In the genomic region with DNA sequence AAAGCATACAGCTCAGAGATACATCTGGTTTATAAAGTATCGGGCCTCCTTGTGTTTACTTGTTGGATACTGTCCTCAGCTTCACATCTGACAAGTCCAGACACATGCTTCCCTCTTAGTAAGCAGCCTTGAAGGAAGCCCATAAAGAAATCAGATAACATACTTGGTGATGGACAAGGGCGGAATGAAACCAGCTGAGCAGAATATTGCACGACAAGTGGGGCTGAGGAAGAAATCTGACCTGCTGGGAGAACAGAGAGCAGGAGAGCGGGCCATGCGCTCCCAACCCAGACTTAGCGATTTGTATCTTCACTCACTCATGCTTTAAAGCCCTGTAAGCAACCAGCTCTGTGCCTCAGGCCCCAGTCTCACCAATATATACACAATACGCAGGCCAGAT, we compare ENCODE assay signal across 16 cellular contexts.
"Had no signal": no experiment of that assay in that cellular context is flagged by ENCODE, and none has a peak within 500 bp of the region (broad histone marks: within the 10 kb centered on the region; RNA-seq: fewer than 3 reads in every experiment).

No MANE protein-coding gene starts in this region.

- H3K4me3 ChIP-seq: colonic mucosa, vagina had no signal

- H3K4me1 Mint-ChIP-seq: activated CD4-positive, alpha-beta T cell treated with anti-CD3 and anti-CD28 coated beads, Interleukin-2, amount 10 ng/mL, durations not matched to agents 24 days and 14 days; activated naive CD8-positive, alpha-beta T cell treated with anti-CD3 and anti-CD28 coated beads, Interleukin-2, amount 50 U/mL, for 24 hours; memory B cell; stimulated activated naive CD8-positive, alpha-beta T cell treated with anti-CD3 and anti-CD28 coated beads, Interleukin-15, amount 100 ng/mL, for 72 hours had no signal

- H3K4me3 Mint-ChIP-seq: activated CD4-positive, alpha-beta T cell treated with anti-CD3 and anti-CD28 coated beads, Interleukin-2, amount 10 ng/mL, durations not matched to agents 24 days and 14 days; activated naive CD8-positive, alpha-beta T cell treated with anti-CD3 and anti-CD28 coated beads, Interleukin-2, amount 50 U/mL, for 24 hours; activated T-helper 1 cell treated with anti-CD3 and anti-CD28 coated beads, Interleukin-12 subunit alpha, Interleukin-12 subunit beta, Interleukin-2, Interleukin-4 antibody, amounts not matched to agents 30 ng/mL and 10 ng/mL and 1 ng/mL, durations not matched to agents 14 hours and 24 hours and 36 hours; memory B cell; nephron progenitor cell; stimulated activated naive CD8-positive, alpha-beta T cell treated with anti-CD3 and anti-CD28 coated beads, Interleukin-15, amount 100 ng/mL, for 72 hours had no signal

- H3K27ac ChIP-seq: colonic mucosa, vagina, WERI-Rb-1 had no signal

- ATAC-seq: activated naive CD8-positive, alpha-beta T cell treated with anti-CD3 and anti-CD28 coated beads, Interleukin-2, amount 50 U/mL, for 24 hours; left lobe of liver; stimulated activated naive CD8-positive, alpha-beta T cell treated with anti-CD3 and anti-CD28 coated beads, Interleukin-15, amount 100 ng/mL, for 72 hours had no signal

- H3K4me1 ChIP-seq: colonic mucosa had no signal

- H3K27me3 Mint-ChIP-seq: activated naive CD8-positive, alpha-beta T cell treated with anti-CD3 and anti-CD28 coated beads, Interleukin-2, amount 50 U/mL, for 24 hours had no signal

- DNase-seq: activated CD4-positive, alpha-beta T cell treated with anti-CD3 and anti-CD28 coated beads, Interleukin-2, amount 10 ng/mL, durations not matched to agents 24 days and 14 days; activated naive CD4-positive, alpha-beta T cell; activated naive CD8-positive, alpha-beta T cell treated with anti-CD3 and anti-CD28 coated beads, Interleukin-2, amount 50 U/mL, for 24 hours; caudate nucleus; colonic mucosa; glutamatergic neuron; nephron progenitor cell; stimulated activated CD4-positive, alpha-beta T cell treated with anti-CD3 and anti-CD28 coated beads, Interleukin-15, amount 100 ng/mL, for 24 hours; stimulated activated CD4-positive, alpha-beta T cell treated with anti-CD3 and anti-CD28 coated beads, Interleukin-4, amount 100 ng/mL, for 24 hours; stimulated activated naive CD8-positive, alpha-beta T cell treated with anti-CD3 and anti-CD28 coated beads, Interleukin-15, amount 100 ng/mL, for 72 hours; T1000; WERI-Rb-1 had no signal

- H3K27me3 ChIP-seq: colonic mucosa, vagina had no signal

- H3K27ac Mint-ChIP-seq: activated CD4-positive, alpha-beta T cell treated with anti-CD3 and anti-CD28 coated beads, Interleukin-2, amount 10 ng/mL, durations not matched to agents 24 days and 14 days; activated naive CD8-positive, alpha-beta T cell treated with anti-CD3 and anti-CD28 coated beads, Interleukin-2, amount 50 U/mL, for 24 hours; activated T-helper 1 cell treated with anti-CD3 and anti-CD28 coated beads, Interleukin-12 subunit alpha, Interleukin-12 subunit beta, Interleukin-2, Interleukin-4 antibody, amounts not matched to agents 30 ng/mL and 10 ng/mL and 1 ng/mL, durations not matched to agents 14 hours and 24 hours and 36 hours; memory B cell; nephron progenitor cell; stimulated activated naive CD8-positive, alpha-beta T cell treated with anti-CD3 and anti-CD28 coated beads, Interleukin-15, amount 100 ng/mL, for 72 hours had no signal

- H3K36me3 ChIP-seq: colonic mucosa, vagina, WERI-Rb-1 had no signal

- H3K9me3 ChIP-seq: colonic mucosa, vagina had no signal

- H3K36me3 Mint-ChIP-seq: memory B cell had no signal

- H3K9me3 Mint-ChIP-seq: activated CD4-positive, alpha-beta T cell treated with anti-CD3 and anti-CD28 coated beads, Interleukin-2, amount 10 ng/mL, durations not matched to agents 24 days and 14 days; activated naive CD8-positive, alpha-beta T cell treated with anti-CD3 and anti-CD28 coated beads, Interleukin-2, amount 50 U/mL, for 24 hours; activated T-helper 1 cell treated with anti-CD3 and anti-CD28 coated beads, Interleukin-12 subunit alpha, Interleukin-12 subunit beta, Interleukin-2, Interleukin-4 antibody, amounts not matched to agents 30 ng/mL and 10 ng/mL and 1 ng/mL, durations not matched to agents 14 hours and 24 hours and 36 hours; stimulated activated naive CD8-positive, alpha-beta T cell treated with anti-CD3 and anti-CD28 coated beads, Interleukin-15, amount 100 ng/mL, for 72 hours had no signal
